Comparison of ENCODE assay signal across 15 cellular contexts in genomic region chr1:13451399-13451965, GRCh38. TPM values are rescaled to one million over a fixed set of nuclear protein-coding genes. Genes with fewer than 3 reads are reported as not detected.
DNase-seq lines count a peak whose midpoint lies in the region; ATAC-seq, FAIRE-seq and TF ChIP-seq lines count a peak whose summit lies in the region.
"Had no signal": no experiment of that assay in that cellular context is flagged by ENCODE, and none has a peak within 500 bp of the region (broad histone marks: within the 10 kb centered on the region; RNA-seq: fewer than 3 reads in every experiment).

No MANE protein-coding gene starts in this region.

- ATAC-seq in right cardiac atrium, result peak; percentile 26 to 38
- ATAC-seq in activated CD4-positive, alpha-beta T cell treated with anti-CD3 and anti-CD28 coated beads for 36 hours, result no peak
- ATAC-seq: GM12878 had no signal

- TF ChIP-seq POLR2A in GM12892 (IDR thresholded peaks at IDR 0.05; ENCODE audit: low read depth, low read length), result no peak

- H3K27me3 Mint-ChIP-seq in activated CD4-positive, alpha-beta T cell treated with anti-CD3 and anti-CD28 coated beads for 36 hours, result peaks cover 3% of the 10 kb centered on the region

- no peak for DNase-seq in right cardiac atrium
- no peak for DNase-seq in left ventricle myocardium inferior
- peak; percentile 66 for DNase-seq in MG63
- no peak for DNase-seq in activated CD4-positive, alpha-beta T cell treated with anti-CD3 and anti-CD28 coated beads for 36 hours
- DNase-seq in kidney tubule cell (ENCODE audit: low spot score), result no peak
- no peak for DNase-seq in GM12892 (ENCODE audit: insufficient read length)
- no peak for DNase-seq in UCSD-AML1 (lab: John Stamatoyannopoulos, UW; ENCODE audit: unreplicated experiment)
- DNase-seq: HCEC 1CT, NCI-H1092, NCI-H1694 treated with DMSO at 0.1 percent for 48 hours had no signal

- TF ChIP-seq CTCF in left ventricle myocardium inferior (IDR thresholded peaks at IDR 0.05; ENCODE audit: borderline replicate concordance) (no peak), VCaP (conservative IDR thresholded peaks at IDR 0.05) (peak; percentile 52)

- H3K36me3 Mint-ChIP-seq in activated CD4-positive, alpha-beta T cell treated with anti-CD3 and anti-CD28 coated beads for 36 hours (ENCODE audit: low read depth), result no peaks in the 10 kb centered on the region

- no peak for FAIRE-seq in GM12892 (lab: Jason Lieb, UNC)
- FAIRE-seq: GM12878, HTR-8/SVneo had no signal

- H3K27ac Mint-ChIP-seq in activated CD4-positive, alpha-beta T cell treated with anti-CD3 and anti-CD28 coated beads for 36 hours, result no peak overlapping the region

- no peaks in the 10 kb centered on the region for H3K9me3 Mint-ChIP-seq in activated CD4-positive, alpha-beta T cell treated with anti-CD3 and anti-CD28 coated beads for 36 hours (ENCODE audit: low read depth)

- H3K4me3 ChIP-seq in right cardiac atrium (ENCODE audit: low read length) (no peak overlapping the region), left ventricle myocardium inferior (no peak overlapping the region), MG63 (no peak overlapping the region)
- H3K4me3 ChIP-seq: GM12878 had no signal

- WGBS in right cardiac atrium, result 37% methylated on average over 6 of the region's 6 CpGs

- no peaks in the 10 kb centered on the region for H3K9me3 ChIP-seq in right cardiac atrium (ENCODE audit: control insufficient read depth, low read length)
- H3K9me3 ChIP-seq in left ventricle myocardium inferior (replicated peaks), result no peaks in the 10 kb centered on the region
- no peaks in the 10 kb centered on the region for H3K9me3 ChIP-seq in MG63

- H3K4me1 Mint-ChIP-seq in activated CD4-positive, alpha-beta T cell treated with anti-CD3 and anti-CD28 coated beads for 36 hours, result no peaks in the 10 kb centered on the region

- H3K4me3 Mint-ChIP-seq in activated CD4-positive, alpha-beta T cell treated with anti-CD3 and anti-CD28 coated beads for 36 hours, result no peak overlapping the region

- H3K36me3 ChIP-seq in left ventricle myocardium inferior (no peaks in the 10 kb centered on the region), MG63 (no peaks in the 10 kb centered on the region)

- POLR2A ChIA-PET in activated CD4-positive, alpha-beta T cell treated with anti-CD3 and anti-CD28 coated beads for 36 hours (lab: Charles Lee), result no interaction called here

- H3K4me1 ChIP-seq in right cardiac atrium (ENCODE audit: control insufficient read depth, insufficient read depth, low read length) (no peaks in the 10 kb centered on the region), left ventricle myocardium inferior (no peaks in the 10 kb centered on the region)

- CTCF ChIA-PET in activated CD4-positive, alpha-beta T cell treated with anti-CD3 and anti-CD28 coated beads for 36 hours (lab: Charles Lee), result no interaction called here

- H3K27ac ChIP-seq in right cardiac atrium (ENCODE audit: low read length) (no peak overlapping the region), left ventricle myocardium inferior (replicated peaks) (no peak overlapping the region), VCaP (peak overlapping the region; percentile 50)

- intact Hi-C loops in right cardiac atrium (cut with DNase I) (no loop called here), left ventricle myocardium inferior (cut with micrococcal nuclease) (no loop called here)
- intact Hi-C loops in activated CD4-positive, alpha-beta T cell treated with anti-CD3 and anti-CD28 coated beads for 36 hours (cut with DNase I, micrococcal nuclease), result no loop called here

- H3K27me3 ChIP-seq in right cardiac atrium (ENCODE audit: control insufficient read depth, insufficient read depth) (no peaks in the 10 kb centered on the region), left ventricle myocardium inferior (ENCODE audit: low read depth) (peaks cover 5% of the 10 kb centered on the region), MG63 (no peaks in the 10 kb centered on the region)

RNA-seq across cellular contexts. Expression of gene PRAMEF20, which starts 41.2 kb away (rescaled TPM):
- total RNA-seq in right cardiac atrium (not detected), left ventricle myocardium inferior (not detected)
- not detected for polyA plus RNA-seq in right cardiac atrium
- not detected in 2 replicates for total RNA-seq in MG63 (2014; rRNA removed; shearing (Covaris generic); ENCODE audit: low replicate concordance)
- not detected for total RNA-seq in activated CD4-positive, alpha-beta T cell treated with anti-CD3 and anti-CD28 coated beads for 36 hours
- polyA plus RNA-seq in GM12892 (2012; ENCODE audit: missing spikeins), result not detected
- total RNA-seq: A673, GM12878, RPMI7951 had no signal
- polyA plus RNA-seq: GM12878 had no signal
